ENCODE assay signal across 8 cellular contexts in the genomic region with DNA sequence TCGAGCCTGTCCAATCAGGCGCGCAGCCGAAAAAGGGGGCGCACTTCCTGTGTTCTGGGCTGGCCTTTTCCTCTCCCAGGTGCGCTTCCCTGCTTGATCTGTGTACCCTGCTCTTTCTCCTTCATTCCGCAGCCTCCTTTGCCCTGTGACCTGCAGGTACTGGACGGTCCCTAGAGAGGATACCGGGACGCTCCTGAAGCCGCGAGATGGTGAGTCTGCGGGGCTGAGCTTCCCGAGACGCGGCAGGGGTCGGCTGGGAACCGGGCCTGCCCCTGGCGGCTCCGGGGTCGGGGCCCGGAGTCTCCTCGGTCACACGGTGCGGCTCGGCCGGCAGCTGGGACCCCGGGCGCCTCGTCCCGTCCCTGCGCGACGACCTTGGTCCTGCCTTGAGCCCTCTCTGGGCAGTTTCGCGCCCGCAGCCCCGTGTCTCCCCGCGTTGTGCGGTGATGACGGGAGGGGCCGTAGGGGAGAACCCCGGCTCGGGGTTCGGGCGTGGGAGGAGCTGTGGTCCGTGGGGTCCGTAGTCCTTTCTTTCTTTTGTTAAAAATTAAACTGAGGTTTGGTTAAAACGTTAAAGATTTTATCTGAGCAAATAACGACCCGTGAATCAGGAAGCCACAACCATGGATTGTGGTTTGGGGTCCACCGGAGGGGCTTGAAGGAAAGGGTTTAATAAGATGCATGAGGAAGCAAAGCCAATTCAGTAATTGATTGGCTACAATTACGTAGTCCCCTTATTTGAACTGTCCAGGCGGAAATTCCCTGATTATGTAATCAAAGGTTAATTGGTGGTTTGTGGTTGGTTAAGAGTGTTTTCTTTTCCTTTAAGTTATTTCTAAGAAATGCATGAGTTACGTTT.
DNase-seq lines count a peak whose midpoint lies in the region; ATAC-seq and TF ChIP-seq lines count a peak whose summit lies in the region.

No MANE protein-coding gene starts in this region.

- H2AFZ ChIP-seq in H9 (ENCODE audit: low read length) = no peak overlapping the region

- no peak overlapping the region for H2BK15ac ChIP-seq in H9 (ENCODE audit: low read depth, low read length)

- no peaks in the 10 kb centered on the region for H3K4me1 ChIP-seq in H9 (ENCODE audit: insufficient read depth, low read length)
- no peaks in the 10 kb centered on the region for H3K4me1 ChIP-seq in endocrine pancreas (ENCODE audit: control insufficient read depth, insufficient read depth, low read length)
- H3K4me1 ChIP-seq in mucosa of rectum (ENCODE audit: control insufficient read depth in 2 of 2, insufficient read depth in 2 of 2, low read length in 2 of 2) = peaks cover 6 to 7% of the 10 kb centered on the region in 2 donors

- peaks cover 6% of the 10 kb centered on the region; the same call in 1 of the 2 replicates for H3K79me2 ChIP-seq in H9 (ENCODE audit: insufficient read depth, low read length)

- H4K91ac ChIP-seq in H9 (ENCODE audit: insufficient read length, low read depth, low read length) = no peak overlapping the region

- peak overlapping the region in 2 of 3 experiments; percentile 73 to 94; a peak in 2 of 7 replicates for H3K27ac Mint-ChIP-seq in H9

- H2BK120ac ChIP-seq in H9 (ENCODE audit: low read depth, low read length, poor library complexity, severe bottlenecking) = no peak overlapping the region

- no peak overlapping the region for H2AK5ac ChIP-seq in H9 (ENCODE audit: insufficient read length, low read length)

- H3K27me3 ChIP-seq in H9 (ENCODE audit: insufficient read depth, low read length) (no peaks in the 10 kb centered on the region), endocrine pancreas (ENCODE audit: control insufficient read depth, insufficient read depth, low read length) (no peaks in the 10 kb centered on the region), mucosa of rectum (ENCODE audit: control insufficient read depth in 2 of 2, insufficient read depth in 2 of 2, low read length in 2 of 2) (no peaks in the 10 kb centered on the region)

- no peak overlapping the region for H3K23ac ChIP-seq in H9 (ENCODE audit: insufficient read length, low read depth, low read length)

- H3K4me1 Mint-ChIP-seq in H9 = peaks cover 9% of the 10 kb centered on the region in 2 experiments

- peak; percentile 25; the same call in 2 of the 3 replicates for TF ChIP-seq CTCF in H9 (conservative IDR thresholded peaks at IDR 0.05)

- H2BK5ac ChIP-seq in H9 (ENCODE audit: insufficient read length, low read length) = no peak overlapping the region

- peak overlapping the region; percentile 91 for H3K4me2 ChIP-seq in H9 (ENCODE audit: insufficient read depth, insufficient read length, low read length)

- H3K36me3 Mint-ChIP-seq in H9 (ENCODE audit: insufficient read depth in 1 of 3, low read depth in 3 of 3) = peaks cover 24 to 31% (median 29%) of the 10 kb centered on the region in 3 experiments

- H3K79me1 ChIP-seq in H9 (ENCODE audit: insufficient read depth, low read depth, low read length, poor library complexity, severe bottlenecking) = peaks cover 3% of the 10 kb centered on the region

- H3K4me3 Mint-ChIP-seq in H9 = peak overlapping the region; percentile 86 to 89

- no peaks in the 10 kb centered on the region for H4K20me1 ChIP-seq in H9 (ENCODE audit: control insufficient read depth, insufficient read depth, insufficient read length)

- H4K5ac ChIP-seq in H9 (ENCODE audit: insufficient read length, low read depth, low read length) = no peak overlapping the region

- no peak for DNase-seq in H9
- peak; percentile 70 for DNase-seq in MV-4-11 (lab: John Stamatoyannopoulos, UW)
- peak; percentile 92 for DNase-seq in activated CD8-positive, alpha-beta memory T cell treated with anti-CD3 and anti-CD28 coated beads for 24 hours
- DNase-seq in stimulated activated CD8-positive, alpha-beta memory T cell treated with anti-CD3 and anti-CD28 coated beads, Interleukin-4, amount 100 ng/mL, for 48 hours = peak; percentile 92
- no peak for DNase-seq in NCI-H2227 (lab: John Stamatoyannopoulos, UW; ENCODE audit: unreplicated experiment)

- no peak overlapping the region for H3K56ac ChIP-seq in H9 (ENCODE audit: insufficient read length, low read depth, low read length)

- H3K4me3 ChIP-seq in endocrine pancreas (ENCODE audit: control insufficient read depth, insufficient read depth, low read length) = peak overlapping the region; percentile 87
- H3K4me3 ChIP-seq in mucosa of rectum (ENCODE audit: low read length in 2 of 2) = peak overlapping the region; percentile 89 to 96

- H3K14ac ChIP-seq in H9 (ENCODE audit: insufficient read depth, low read length) = peak overlapping the region; percentile 58

- no peak overlapping the region for H4K8ac ChIP-seq in H9 (replicated peaks; ENCODE audit: insufficient read length, low read depth, low read length)

- no peak overlapping the region for H3T11ph ChIP-seq in H9 (ENCODE audit: low read length)

- ATAC-seq in GM18498 (IDR thresholded peaks at IDR 0.05; ENCODE audit: unreplicated experiment) = peak; percentile 91

- H2BK20ac ChIP-seq in H9 (ENCODE audit: low read depth, low read length, poor library complexity, severe bottlenecking) = no peak overlapping the region

- H3K9ac ChIP-seq in H9 (ENCODE audit: extremely low read depth, insufficient read length, low read length) (peak overlapping the region; percentile 78), endocrine pancreas (ENCODE audit: control insufficient read depth, insufficient read depth, low read length) (peak overlapping the region; percentile 94), mucosa of rectum (ENCODE audit: low read depth in 1 of 2, low read length in 2 of 2) (peak overlapping the region; percentile 84 to 86)

- H3K4ac ChIP-seq in H9 (ENCODE audit: low read depth, low read length) = no peak overlapping the region

- peaks cover 4% of the 10 kb centered on the region for H3K23me2 ChIP-seq in H9 (ENCODE audit: insufficient read length, low read depth, low read length, poor library complexity, severe bottlenecking)

- H3K9me3 ChIP-seq in H9 (ENCODE audit: control insufficient read depth, low read depth, low read length) (no peaks in the 10 kb centered on the region), endocrine pancreas (ENCODE audit: control insufficient read depth, low read length) (no peaks in the 10 kb centered on the region), mucosa of rectum (ENCODE audit: control insufficient read depth in 2 of 2, low read length in 2 of 2) (no peaks in the 10 kb centered on the region)

- H3K27me3 Mint-ChIP-seq in H9 (ENCODE audit: low read depth) = peaks cover 4% of the 10 kb centered on the region

- no peaks in the 10 kb centered on the region; a peak in 1 of 5 replicates for H3K9me3 Mint-ChIP-seq in H9

- no peak overlapping the region for H3K27ac ChIP-seq in H9 (ENCODE audit: insufficient read length, low read depth, low read length)
- H3K27ac ChIP-seq in mucosa of rectum (ENCODE audit: low read depth in 2 of 2, low read length in 2 of 2) = peak overlapping the region; percentile 23 to 48

- H2BK12ac ChIP-seq in H9 (ENCODE audit: insufficient read length, low read depth, low read length) = no peak overlapping the region

- no peak overlapping the region for H3K18ac ChIP-seq in H9 (ENCODE audit: insufficient read length, low read depth, low read length)

- H3K36me3 ChIP-seq in endocrine pancreas (ENCODE audit: control insufficient read depth, insufficient read depth, low read length) (peaks cover 4% of the 10 kb centered on the region), mucosa of rectum (ENCODE audit: control insufficient read depth in 2 of 2, insufficient read depth in 2 of 2, low read length in 2 of 2) (peaks cover 28 to 29% of the 10 kb centered on the region in 2 donors)

- no CpG with 5 or more reads among the region's 56 CpGs for WGBS in H9 (ENCODE audit: extremely low coverage, insufficient read length, low lambda C conversion rate)

Comparison
In these comparisons a context has a peak if more than half of its experiments do, and no peak if none do; other contexts are left out.
1. DNase-seq: peak in MV-4-11 (single experiment), activated CD8-positive, alpha-beta memory T cell treated with anti-CD3 and anti-CD28 coated beads for 24 hours (single experiment) and stimulated activated CD8-positive, alpha-beta memory T cell treated with anti-CD3 and anti-CD28 coated beads, Interleukin-4, amount 100 ng/mL, for 48 hours (single experiment); none in H9 (single experiment) and NCI-H2227 (single experiment).
2. Peak in every context shown above with its lines, with median percentiles within 50 percentile points of each other: H3K9ac ChIP-seq.